8 cellular contexts compared by ENCODE assay signal in genomic region chr14:25049127-25049558, GRCh38. TPM values are rescaled to one million over a fixed set of nuclear protein-coding genes. Genes with fewer than 3 reads are reported as not detected.
A peak's percentile ranks its signal among the peaks of the same experiment; 100 is the strongest.
DNase-seq lines count a peak whose midpoint lies in the region; ATAC-seq, FAIRE-seq and TF ChIP-seq lines count a peak whose summit lies in the region.

No MANE protein-coding gene starts in this region.

- WGBS in prostate gland, result 2% methylated on average over 34 of the region's 34 CpGs

- no peaks in the 10 kb centered on the region for H3K9me3 ChIP-seq in CD4-positive, alpha-beta memory T cell (ENCODE audit: control insufficient read depth in 1 of 2, low read length in 2 of 2)
- no peaks in the 10 kb centered on the region for H3K9me3 ChIP-seq in prostate gland

- TF ChIP-seq POLR2A in prostate gland (IDR thresholded peaks at IDR 0.05), result no peak

- no peak for FAIRE-seq in HTR-8/SVneo (lab: Jason Lieb, UNC)

- CTCF ChIA-PET in CD4-positive, alpha-beta memory T cell (lab: Charles Lee; ENCODE audit: partially characterized antibody), result no interaction called here
- CTCF ChIA-PET in WTC11 (lab: Charles Lee), result interaction anchor here (2.2 kb wide), 2 partner anchors 84 to 243 kb away, joined by 14 to 21 read pairs; no protein-coding TSS in a partner anchor

- peaks cover 21% of the 10 kb centered on the region for H3K27me3 ChIP-seq in CD4-positive, alpha-beta memory T cell (ENCODE audit: insufficient read depth, low read length)
- no peaks in the 10 kb centered on the region for H3K27me3 ChIP-seq in prostate gland (replicated peaks; ENCODE audit: insufficient read depth)

- H3K4me3 ChIP-seq in CD4-positive, alpha-beta memory T cell (ENCODE audit: low read length in 2 of 2), result no peak overlapping the region
- H3K4me3 ChIP-seq in prostate gland, result peak overlapping the region; percentile 68 to 83

- H3K4me1 ChIP-seq in CD4-positive, alpha-beta memory T cell (ENCODE audit: insufficient read depth, low read length), result no peaks in the 10 kb centered on the region
- peaks cover 15% of the 10 kb centered on the region for H3K4me1 ChIP-seq in prostate gland (replicated peaks)

- no peak for DNase-seq in CD4-positive, alpha-beta memory T cell
- no peak for DNase-seq in WTC11 (ENCODE audit: low spot score)
- peak; percentile 55 for DNase-seq in left ventricle myocardium superior
- DNase-seq in prostate gland (ENCODE audit: low spot score), result peak; percentile 22
- DNase-seq in HTR-8/SVneo (ENCODE audit: insufficient read length, low spot score), result no peak
- DNase-seq in SIG-M5 (lab: John Stamatoyannopoulos, UW), result no peak
- DNase-seq in NK-92 (lab: John Stamatoyannopoulos, UW; ENCODE audit: unreplicated experiment), result no peak

- no peaks in the 10 kb centered on the region for H3K36me3 Mint-ChIP-seq in CD4-positive, alpha-beta memory T cell
- no peaks in the 10 kb centered on the region for H3K36me3 Mint-ChIP-seq in WTC11

- H3K9me3 Mint-ChIP-seq in CD4-positive, alpha-beta memory T cell, result peaks cover 0 to 3% (median 0%) of the 10 kb centered on the region in 8 donors
- H3K9me3 Mint-ChIP-seq in WTC11, result no peaks in the 10 kb centered on the region

- POLR2A ChIA-PET in CD4-positive, alpha-beta memory T cell (lab: Charles Lee; ENCODE audit: partially characterized antibody), result no interaction called here
- POLR2A ChIA-PET in WTC11 (lab: Charles Lee), result no interaction called here

- peaks cover 6 to 17% (median 11%) of the 10 kb centered on the region in 4 donors for H3K4me1 Mint-ChIP-seq in CD4-positive, alpha-beta memory T cell
- peaks cover 32% of the 10 kb centered on the region for H3K4me1 Mint-ChIP-seq in WTC11

- TF ChIP-seq CTCF in WTC11 (IDR thresholded peaks at IDR 0.05) (no peak), prostate gland (IDR thresholded peaks at IDR 0.05) (no peak)

- ATAC-seq in WTC11 (peak; percentile 6), left ventricle myocardium superior (peak; percentile 24), GM21723 (IDR thresholded peaks at IDR 0.05; ENCODE audit: unreplicated experiment) (no peak)

- no peak overlapping the region for H3K27ac ChIP-seq in CD4-positive, alpha-beta memory T cell (ENCODE audit: low read depth, low read length)
- H3K27ac ChIP-seq in prostate gland, result peak overlapping the region; percentile 60 to 74

- peaks cover 42 to 45% of the 10 kb centered on the region in 2 donors for H3K27me3 Mint-ChIP-seq in CD4-positive, alpha-beta memory T cell
- H3K27me3 Mint-ChIP-seq in WTC11 (ENCODE audit: low read depth), result peaks cover 58% of the 10 kb centered on the region

- H3K4me3 Mint-ChIP-seq in CD4-positive, alpha-beta memory T cell, result peak overlapping the region in 5 of 8 donors; percentile 13 to 50 (median 29)
- peak overlapping the region; percentile 76 for H3K4me3 Mint-ChIP-seq in WTC11

- H3K36me3 ChIP-seq in CD4-positive, alpha-beta memory T cell (ENCODE audit: insufficient read depth, low read length), result no peaks in the 10 kb centered on the region
- H3K36me3 ChIP-seq in prostate gland, result no peaks in the 10 kb centered on the region

- intact Hi-C loops in CD4-positive, alpha-beta memory T cell (cut with micrococcal nuclease), result no loop called here
- intact Hi-C loops in left ventricle myocardium superior (cut with micrococcal nuclease), result loop anchor here (10.0 kb wide), 2 partner anchors 66 to 314 kb away; no protein-coding TSS in a partner anchor
- intact Hi-C loops in prostate gland (cut with DNase I), result loop anchor here (5.0 kb wide), 2 partner anchors 92 to 142 kb away; no protein-coding TSS in a partner anchor

- no peak overlapping the region for H3K27ac Mint-ChIP-seq in CD4-positive, alpha-beta memory T cell
- H3K27ac Mint-ChIP-seq in WTC11, result no peak overlapping the region

TF ChIP-seq in WTC11, 78 proteins besides CTCF, POLR2A, EP300 and RAD21:
- TF ChIP-seq CBFB (CRISPR knock-in tag; IDR thresholded peaks at IDR 0.05; ENCODE audit: low read depth) (no peak), ZNF219 (CRISPR knock-in tag; IDR thresholded peaks at IDR 0.05; ENCODE audit: borderline replicate concordance) (no peak), ZNF232 (CRISPR knock-in tag; IDR thresholded peaks at IDR 0.05) (no peak), FOXP4 (CRISPR knock-in tag; IDR thresholded peaks at IDR 0.05) (0 out of 2 replicates have a peak, but pooled peaks have one; percentile 33), JUN (CRISPR knock-in tag; IDR thresholded peaks at IDR 0.05) (no peak), GTF2I (CRISPR knock-in tag; conservative IDR thresholded peaks at IDR 0.05) (no peak), MAX (CRISPR knock-in tag; IDR thresholded peaks at IDR 0.05) (peak; percentile 10; the same call in 1 of the 2 replicates), TP53 (CRISPR knock-in tag; IDR thresholded peaks at IDR 0.05) (0 out of 2 replicates have a peak, but pooled peaks have one; percentile 8), ZSCAN18 (CRISPR knock-in tag; IDR thresholded peaks at IDR 0.05) (no peak), ZMAT4 (CRISPR knock-in tag; IDR thresholded peaks at IDR 0.05) (no peak), EMX1 (CRISPR knock-in tag; IDR thresholded peaks at IDR 0.05) (no peak), ELF4 (CRISPR knock-in tag; IDR thresholded peaks at IDR 0.05; ENCODE audit: low read depth) (no peak), ZNF416 (CRISPR knock-in tag; IDR thresholded peaks at IDR 0.05) (no peak), KAT7 (CRISPR knock-in tag; IDR thresholded peaks at IDR 0.05; ENCODE audit: borderline replicate concordance) (no peak)

RNA-seq across cellular contexts. Expression of gene STXBP6, which starts 0.8 kb away (rescaled TPM):
- not detected for total RNA-seq in CD4-positive, alpha-beta memory T cell
- not detected for polyA plus RNA-seq in CD4-positive, alpha-beta memory T cell
- 3.2 to 4.2 TPM (median 3.5 TPM) in 3 replicates for total RNA-seq in WTC11 (2021)
- 43.5 TPM for total RNA-seq in left ventricle myocardium superior
- total RNA-seq in prostate gland, result 10 to 100 TPM; 12.4 to 32.3 TPM

Comparison
In these comparisons a context has a peak if more than half of its experiments do, and no peak if none do; other contexts are left out.
1. DNase-seq: peak in left ventricle myocardium superior (single experiment) and prostate gland (single experiment); none in CD4-positive, alpha-beta memory T cell (0 of 5), WTC11 (single experiment), HTR-8/SVneo (single experiment), SIG-M5 (single experiment) and NK-92 (single experiment).
2. H3K4me3 ChIP-seq: peak in prostate gland (2 of 2); none in CD4-positive, alpha-beta memory T cell (0 of 2).